8 cellular contexts compared by ENCODE assay signal in the genomic region with DNA sequence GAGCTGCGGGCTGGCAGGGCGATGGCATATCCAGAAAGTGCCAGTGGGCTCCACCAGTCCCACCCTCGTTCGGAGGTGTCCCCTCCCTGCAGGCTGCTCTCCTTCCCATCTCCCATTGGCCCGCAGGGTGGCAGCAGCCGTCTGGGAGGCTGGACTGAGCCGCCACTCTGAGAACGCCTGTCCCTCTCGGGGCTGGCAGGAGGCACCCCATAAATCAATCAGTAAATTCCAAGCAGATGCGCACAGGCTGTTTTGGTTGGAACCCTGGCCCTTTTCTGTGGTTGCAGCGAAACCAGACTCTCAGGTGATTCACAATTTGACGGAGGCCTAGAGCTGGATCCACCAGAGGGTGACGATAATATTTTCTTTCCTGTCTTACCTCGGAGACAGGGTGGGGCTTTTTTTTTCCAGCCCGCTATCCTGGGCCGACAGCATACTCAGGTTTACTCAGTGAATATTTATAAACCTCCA.
DNase-seq lines count a peak whose midpoint lies in the region; TF ChIP-seq lines count a peak whose summit lies in the region.

No MANE protein-coding gene starts in this region.

- H3K9me3 Mint-ChIP-seq in chondrocyte (ENCODE audit: low read depth), result no peaks in the 10 kb centered on the region

- H3K9ac ChIP-seq in neuronal stem cell (ENCODE audit: low read depth, low read length, poor library complexity), result no peak overlapping the region

- no peaks in the 10 kb centered on the region for H3K36me3 Mint-ChIP-seq in chondrocyte (ENCODE audit: low read depth)

- no peak overlapping the region for H3K27ac ChIP-seq in effector memory CD4-positive, alpha-beta T cell (ENCODE audit: insufficient read depth, low read length, poor library complexity, severe bottlenecking)
- no peak overlapping the region for H3K27ac ChIP-seq in prostate gland
- H3K27ac ChIP-seq in neuronal stem cell (replicated peaks; ENCODE audit: low read length), result no peak overlapping the region

- no peak overlapping the region for H4K8ac ChIP-seq in neuronal stem cell (ENCODE audit: low read depth, low read length)

- TF ChIP-seq POLR2A in prostate gland (IDR thresholded peaks at IDR 0.05), result no peak

- H3K27me3 Mint-ChIP-seq in chondrocyte (ENCODE audit: low read depth), result no peaks in the 10 kb centered on the region

- H3K18ac ChIP-seq in neuronal stem cell (ENCODE audit: low read length), result no peak overlapping the region

- no peak overlapping the region for H2BK15ac ChIP-seq in neuronal stem cell (ENCODE audit: low read length)

- no peak overlapping the region for H2BK12ac ChIP-seq in neuronal stem cell (ENCODE audit: low read length)

- no peak overlapping the region for H4K91ac ChIP-seq in neuronal stem cell (ENCODE audit: low read depth, low read length, poor library complexity)

- H2AFZ ChIP-seq in neuronal stem cell (ENCODE audit: low read length), result no peak overlapping the region

- H3K4me3 Mint-ChIP-seq in chondrocyte (ENCODE audit: unreplicated experiment), result no peak overlapping the region

- H3K4me2 ChIP-seq in neuronal stem cell (ENCODE audit: insufficient read depth, low read length, poor library complexity, severe bottlenecking), result no peak overlapping the region

- no peak overlapping the region for H3K14ac ChIP-seq in neuronal stem cell (ENCODE audit: low read length)

- no peaks in the 10 kb centered on the region for H3K36me3 ChIP-seq in effector memory CD4-positive, alpha-beta T cell (ENCODE audit: control insufficient read depth, insufficient read depth, low read length)
- no peaks in the 10 kb centered on the region for H3K36me3 ChIP-seq in prostate gland
- no peaks in the 10 kb centered on the region for H3K36me3 ChIP-seq in neuronal stem cell (replicated peaks in 1 of 2; ENCODE audit: control insufficient read depth in 2 of 2, insufficient read depth in 2 of 2, low read length in 2 of 2)

- 53% methylated on average over 16 of the region's 16 CpGs for WGBS in prostate gland
- no CpG with 5 or more reads among the region's 16 CpGs for WGBS in neuronal stem cell (ENCODE audit: extremely low coverage in 2 of 2, insufficient read length in 2 of 2, insufficient replicate concordance in 1 of 2), 2 donors

- H3K9me3 ChIP-seq in effector memory CD4-positive, alpha-beta T cell (ENCODE audit: control insufficient read depth, low read length), result no peaks in the 10 kb centered on the region
- H3K9me3 ChIP-seq in prostate gland, result no peaks in the 10 kb centered on the region
- no peaks in the 10 kb centered on the region for H3K9me3 ChIP-seq in neuronal stem cell (replicated peaks in 1 of 2; ENCODE audit: control insufficient read depth in 2 of 2, insufficient read depth in 1 of 2, low read depth in 1 of 2, low read length in 2 of 2)

- H3K4me1 ChIP-seq in effector memory CD4-positive, alpha-beta T cell (ENCODE audit: control insufficient read depth, insufficient read depth, low read length, poor library complexity, severe bottlenecking), result no peaks in the 10 kb centered on the region
- H3K4me1 ChIP-seq in prostate gland (replicated peaks) (no peaks in the 10 kb centered on the region), neuronal stem cell (ENCODE audit: control insufficient read depth in 2 of 2, insufficient read depth in 1 of 2, low read depth in 1 of 2, low read length in 2 of 2) (peaks cover 2 to 5% of the 10 kb centered on the region in 2 donors)

- H3K4me3 ChIP-seq in effector memory CD4-positive, alpha-beta T cell (ENCODE audit: insufficient read depth, low read depth, low read length, poor library complexity, severe bottlenecking), result no peak overlapping the region
- no peak overlapping the region for H3K4me3 ChIP-seq in prostate gland
- no peak overlapping the region for H3K4me3 ChIP-seq in neuronal stem cell (ENCODE audit: low read length in 2 of 2)

- DNase-seq in GM04504 (ENCODE audit: low read depth), result peak; percentile 42
- DNase-seq in NCI-H2171 (lab: John Stamatoyannopoulos, UW), result peak; percentile 85
- DNase-seq in chondrocyte (ENCODE audit: low spot score), result peak; percentile 75
- DNase-seq in renal cortical epithelial cell (ENCODE audit: low read depth), result peak; percentile 25
- no peak for DNase-seq in effector memory CD4-positive, alpha-beta T cell
- DNase-seq in prostate gland (ENCODE audit: low spot score), result no peak
- no peak for DNase-seq in neuronal stem cell (ENCODE audit: low spot score)
- DNase-seq in NCI-H345 (lab: John Stamatoyannopoulos, UW), result no peak

- no peak overlapping the region for H2AK5ac ChIP-seq in neuronal stem cell (ENCODE audit: low read depth, low read length)

- intact Hi-C loops in prostate gland (cut with DNase I), result no loop called here

- H3K27ac Mint-ChIP-seq in chondrocyte (ENCODE audit: unreplicated experiment), result peak overlapping the region; percentile 60

- peaks cover 29% of the 10 kb centered on the region for H3K4me1 Mint-ChIP-seq in chondrocyte (ENCODE audit: low read depth)

- TF ChIP-seq CTCF in chondrocyte (IDR thresholded peaks at IDR 0.05) (no peak), prostate gland (IDR thresholded peaks at IDR 0.05) (peak in 2 of 4 experiments; percentile 19 to 37)

- H3K4ac ChIP-seq in neuronal stem cell (ENCODE audit: low read length), result no peak overlapping the region

- H2BK5ac ChIP-seq in neuronal stem cell (ENCODE audit: low read length), result no peak overlapping the region

- H3K79me1 ChIP-seq in neuronal stem cell (ENCODE audit: low read depth, low read length), result no peaks in the 10 kb centered on the region

- H2BK120ac ChIP-seq in neuronal stem cell (ENCODE audit: low read depth, low read length), result no peak overlapping the region

- H3K23ac ChIP-seq in neuronal stem cell (ENCODE audit: low read depth, low read length, poor library complexity), result no peak overlapping the region

- H3K27me3 ChIP-seq in effector memory CD4-positive, alpha-beta T cell (replicated peaks; ENCODE audit: control insufficient read depth, insufficient read depth, low read length, poor library complexity, severe bottlenecking), result no peaks in the 10 kb centered on the region
- H3K27me3 ChIP-seq in prostate gland (replicated peaks; ENCODE audit: insufficient read depth), result no peaks in the 10 kb centered on the region
- H3K27me3 ChIP-seq in neuronal stem cell (ENCODE audit: control insufficient read depth in 3 of 3, insufficient read depth in 3 of 3, low read depth in 1 of 3, low read length in 3 of 3), result peaks cover 0 to 27% (median 0%) of the 10 kb centered on the region in 3 experiments

Comparison
In these comparisons a context has a peak if more than half of its experiments do, and no peak if none do; other contexts are left out.
1. DNase-seq: peak in GM04504 (single experiment), NCI-H2171 (single experiment), chondrocyte (single experiment) and renal cortical epithelial cell (single experiment); none in effector memory CD4-positive, alpha-beta T cell (0 of 3), prostate gland (single experiment), neuronal stem cell (single experiment) and NCI-H345 (single experiment).